Comparison of ENCODE assay signal across 21 cellular contexts in the genomic region with DNA sequence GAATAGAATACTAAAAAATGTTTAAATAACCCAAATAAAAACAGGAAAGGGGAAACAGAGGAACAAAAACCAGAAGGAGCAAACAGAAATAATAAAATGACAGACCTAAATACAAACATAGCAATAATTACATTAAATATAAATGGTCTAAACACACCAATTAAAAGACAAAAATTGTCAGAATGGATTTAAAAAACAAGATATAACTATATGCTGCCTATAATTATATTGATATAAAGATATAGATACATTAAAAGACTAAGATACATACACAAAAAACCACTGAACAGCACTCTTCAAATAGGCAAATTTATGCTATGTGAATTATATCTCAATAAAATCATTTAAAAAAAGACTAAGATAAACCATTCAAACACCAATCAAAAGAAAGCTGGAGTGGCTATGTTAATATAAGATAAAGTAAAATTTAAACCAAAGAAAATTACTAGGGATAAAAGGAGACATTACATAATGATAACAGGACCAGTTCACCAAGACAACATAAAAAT.
DNase-seq lines count a peak whose midpoint lies in the region; ATAC-seq, FAIRE-seq and TF ChIP-seq lines count a peak whose summit lies in the region.
"Had no signal": no experiment of that assay in that cellular context is flagged by ENCODE, and none has a peak within 500 bp of the region (broad histone marks: within the 10 kb centered on the region; RNA-seq: fewer than 3 reads in every experiment).

No MANE protein-coding gene starts in this region.

- TF ChIP-seq POLR2A in K562 (conservative IDR thresholded peaks at IDR 0.05) = no peak

- no peak overlapping the region for H3K4me2 ChIP-seq in K562 (ENCODE audit: insufficient read depth, low read length)
- H3K4me2 ChIP-seq: A549; BLaER1 treated with 17β-estradiol and CSF1 and Interleukin-3, amounts not matched to agents 10 nM and 100 nM had no signal

- H3K27me3 ChIP-seq in K562 (ENCODE audit: control insufficient read depth in 2 of 2, insufficient read depth in 2 of 2, low read length in 2 of 2) = peaks cover 3 to 5% of the 10 kb centered on the region in 2 experiments; a peak in 3 of 5 replicates

- no peak for TF ChIP-seq EP300 in K562 (IDR thresholded peaks at IDR 0.05; ENCODE audit: low read length)

- no peaks in the 10 kb centered on the region for H3K79me2 ChIP-seq in K562 (ENCODE audit: control insufficient read depth, insufficient read depth, low read length)

- peaks cover 8% of the 10 kb centered on the region for H3K4me1 ChIP-seq in HEK293 (ENCODE audit: control insufficient read depth, insufficient read depth, low read length)
- H3K4me1 ChIP-seq in K562 (replicated peaks in 1 of 2; ENCODE audit: control insufficient read depth in 2 of 2, insufficient read depth in 2 of 2, low read length in 2 of 2) = peaks cover 1 to 4% of the 10 kb centered on the region in 2 experiments; a peak in 2 of 5 replicates

- ATAC-seq in K562 = no peak
- ATAC-seq: A549; CD8-positive, alpha-beta T cell; GM12878 had no signal

- H3K27ac ChIP-seq in HEK293 (ENCODE audit: extremely low read depth, low read depth, low read length) = no peak overlapping the region
- no peak overlapping the region for H3K27ac ChIP-seq in K562 (ENCODE audit: extremely low read depth, low read depth, low read length)
- H3K27ac ChIP-seq: A549; BLaER1 treated with 17β-estradiol and CSF1 and Interleukin-3, amounts not matched to agents 10 nM and 100 nM; C4-2B had no signal

- POLR2A ChIA-PET in HEK293 (lab: Yijun Ruan, JAX) (no interaction called here), K562 (lab: Yijun Ruan, JAX) (no interaction called here), HEK293T (lab: Yijun Ruan, JAX) (no interaction called here)

- intact Hi-C loops in K562 (cut with micrococcal nuclease) = no loop called here

- CTCF ChIA-PET in HEK293 (lab: Yijun Ruan, JAX) (interaction anchor here (0.7 to 4.1 kb wide), 2 partner anchors 20 to 32 kb away, joined by 3 to 19 read pairs; no protein-coding TSS in a partner anchor), K562 (lab: Yijun Ruan, JAX; ENCODE audit: low intra/inter-chr PET ratio) (no interaction called here), HEK293T (lab: Yijun Ruan, JAX) (no interaction called here)

- TF ChIP-seq CTCF in HEK293 (tag by site-specific recombination; IDR thresholded peaks at IDR 0.05) = no peak
- no peak for TF ChIP-seq CTCF in K562 (IDR thresholded peaks at IDR 0.05 in 2 of 3, conservative IDR thresholded peaks at IDR 0.05 in 1 of 3; ENCODE audit: insufficient read depth in 2 of 3, low read depth in 1 of 3, low read length in 3 of 3)

- no peak for FAIRE-seq in K562 (lab: Jason Lieb, UNC)
- FAIRE-seq: D721Med, GM12878, GM12892, GM18507 had no signal

- H3K36me3 ChIP-seq in HEK293 (ENCODE audit: control insufficient read depth in 2 of 2, insufficient read depth in 1 of 2, low read length in 2 of 2) (no peaks in the 10 kb centered on the region), K562 (ENCODE audit: control insufficient read depth, insufficient read depth, low read length) (no peaks in the 10 kb centered on the region)
- H3K36me3 ChIP-seq: BLaER1 treated with 17β-estradiol and CSF1 and Interleukin-3, amounts not matched to agents 10 nM and 100 nM had no signal

- DNase-seq in K562 (ENCODE audit: extremely low read depth in 1 of 4, low spot score in 3 of 4) (no peak), A172 (ENCODE audit: low spot score) (no peak), NAMALWA (ENCODE audit: low spot score) (no peak), HEK293T (ENCODE audit: extremely low spot score) (no peak)
- DNase-seq: 8988T; AML-193; Caco-2; Calu3; CD4-positive, alpha-beta T cell; DMS79 treated with DMSO at 0.1 percent for 48 hours; EL; GDM1 had no signal

- no peak overlapping the region for H3K4me3 ChIP-seq in HEK293 (ENCODE audit: low read depth, low read length)
- no peak overlapping the region for H3K4me3 ChIP-seq in K562
- H3K4me3 ChIP-seq: A549; BLaER1 treated with 17β-estradiol and CSF1 and Interleukin-3, amounts not matched to agents 10 nM and 100 nM; GM12878 had no signal

- H3K9ac ChIP-seq in K562 (ENCODE audit: insufficient read depth in 1 of 2, low read depth in 2 of 2, low read length in 2 of 2) = no peak overlapping the region
- H3K9ac ChIP-seq: BLaER1 treated with 17β-estradiol and CSF1 and Interleukin-3, amounts not matched to agents 10 nM and 100 nM had no signal

- no peaks in the 10 kb centered on the region for H3K9me1 ChIP-seq in K562 (ENCODE audit: control insufficient read depth, insufficient read depth, low read length)

- no peak for TF ChIP-seq RAD21 in K562 (CRISPR knock-in tag; conservative IDR thresholded peaks at IDR 0.05 in 1 of 2, IDR thresholded peaks at IDR 0.05 in 1 of 2)

- in situ Hi-C loops in K562 (cut with MboI) = no loop called here

- no peak overlapping the region for H2AFZ ChIP-seq in K562 (ENCODE audit: low read depth, low read length)

- no peaks in the 10 kb centered on the region for H4K20me1 ChIP-seq in K562 (replicated peaks; ENCODE audit: control insufficient read depth, insufficient read depth, low read length)

- H3K9me3 ChIP-seq in HEK293 (ENCODE audit: control insufficient read depth, insufficient read depth, low read depth, low read length) (no peaks in the 10 kb centered on the region), K562 (replicated peaks; ENCODE audit: control insufficient read depth, insufficient read depth, low read depth, low read length) (no peaks in the 10 kb centered on the region)

- no TSS peak for BruUV-seq in K562 (replicated peaks; lab: Mats Ljungman, UMichigan)

TF ChIP-seq in HEK293, 187 proteins besides CTCF, POLR2A, EP300 and RAD21:
- peak; percentile 65 for TF ChIP-seq SETDB1 (IDR thresholded peaks at IDR 0.05; ENCODE audit: insufficient read length, low read length)
- peak; percentile 95 for TF ChIP-seq ZNF664 (tag by site-specific recombination; IDR thresholded peaks at IDR 0.05)
- no peak for TF ChIP-seq GLIS1 (tag by site-specific recombination; IDR thresholded peaks at IDR 0.05)
TF ChIP-seq in HEK293: peak in this region for 2.

TF ChIP-seq in K562, 482 proteins besides CTCF, POLR2A, EP300 and RAD21:
- TF ChIP-seq, protein P1, sequence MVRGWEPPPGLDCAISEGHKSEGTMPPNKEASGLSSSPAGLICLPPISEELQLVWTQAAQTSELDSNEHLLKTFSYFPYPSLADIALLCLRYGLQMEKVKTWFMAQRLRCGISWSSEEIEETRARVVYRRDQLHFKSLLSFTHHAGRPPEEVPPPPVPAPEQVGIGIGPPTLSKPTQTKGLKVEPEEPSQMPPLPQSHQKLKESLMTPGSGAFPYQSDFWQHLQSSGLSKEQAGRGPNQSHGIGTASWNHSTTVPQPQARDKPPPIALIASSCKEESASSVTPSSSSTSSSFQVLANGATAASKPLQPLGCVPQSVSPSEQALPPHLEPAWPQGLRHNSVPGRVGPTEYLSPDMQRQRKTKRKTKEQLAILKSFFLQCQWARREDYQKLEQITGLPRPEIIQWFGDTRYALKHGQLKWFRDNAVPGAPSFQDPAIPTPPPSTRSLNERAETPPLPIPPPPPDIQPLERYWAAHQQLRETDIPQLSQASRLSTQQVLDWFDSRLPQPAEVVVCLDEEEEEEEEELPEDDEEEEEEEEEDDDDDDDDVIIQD (CRISPR knock-in tag; IDR thresholded peaks at IDR 0.05) = no peak
- TF ChIP-seq ZNF507 (tag; conservative IDR thresholded peaks at IDR 0.05) (peak; percentile 97), EP400 (IDR thresholded peaks at IDR 0.05) (0 out of 2 replicates have a peak, but pooled peaks have one; percentile 13)

TF ChIP-seq in HEK293T, 16 proteins besides CTCF, POLR2A, EP300 and RAD21:
- TF ChIP-seq FOXM1 (IDR thresholded peaks at IDR 0.05; ENCODE audit: borderline replicate concordance) = no peak
- no peak for TF ChIP-seq NFRKB (IDR thresholded peaks at IDR 0.05)
- no peak for TF ChIP-seq CTBP1 (IDR thresholded peaks at IDR 0.05; ENCODE audit: borderline replicate concordance)
- TF ChIP-seq ZNF384 (IDR thresholded peaks at IDR 0.05) = no peak
- TF ChIP-seq TARDBP (IDR thresholded peaks at IDR 0.05) = no peak
- TF ChIP-seq FOXA1 (IDR thresholded peaks at IDR 0.05) = no peak
- TF ChIP-seq ARNT (IDR thresholded peaks at IDR 0.05) = no peak
- no peak for TF ChIP-seq ELF4 (IDR thresholded peaks at IDR 0.05)
- no peak for TF ChIP-seq SUZ12 (IDR thresholded peaks at IDR 0.05)
- TF ChIP-seq HDGF (IDR thresholded peaks at IDR 0.05; ENCODE audit: borderline replicate concordance) = no peak
- no peak for TF ChIP-seq LEF1 (IDR thresholded peaks at IDR 0.05; ENCODE audit: borderline replicate concordance)
- no peak for TF ChIP-seq FOXK2 (IDR thresholded peaks at IDR 0.05)
- TF ChIP-seq SP1 (IDR thresholded peaks at IDR 0.05) = no peak
- TF ChIP-seq, protein P2, sequence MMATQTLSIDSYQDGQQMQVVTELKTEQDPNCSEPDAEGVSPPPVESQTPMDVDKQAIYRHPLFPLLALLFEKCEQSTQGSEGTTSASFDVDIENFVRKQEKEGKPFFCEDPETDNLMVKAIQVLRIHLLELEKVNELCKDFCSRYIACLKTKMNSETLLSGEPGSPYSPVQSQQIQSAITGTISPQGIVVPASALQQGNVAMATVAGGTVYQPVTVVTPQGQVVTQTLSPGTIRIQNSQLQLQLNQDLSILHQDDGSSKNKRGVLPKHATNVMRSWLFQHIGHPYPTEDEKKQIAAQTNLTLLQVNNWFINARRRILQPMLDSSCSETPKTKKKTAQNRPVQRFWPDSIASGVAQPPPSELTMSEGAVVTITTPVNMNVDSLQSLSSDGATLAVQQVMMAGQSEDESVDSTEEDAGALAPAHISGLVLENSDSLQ (IDR thresholded peaks at IDR 0.05) = no peak
- no peak for TF ChIP-seq BHLHE40 (IDR thresholded peaks at IDR 0.05; ENCODE audit: borderline replicate concordance)
- no peak for TF ChIP-seq L3MBTL2 (conservative IDR thresholded peaks at IDR 0.05)
TF ChIP-seq in HEK293T: peak in this region for 0.
